ENCODE assay signal across 1 cellular context in genomic region chr22:50582562-50583293, GRCh38.
A peak's percentile ranks its signal among the peaks of the same experiment; 100 is the strongest.
TF ChIP-seq lines count a peak whose summit lies in the region.

Gene CHKB, minus strand, starts transcription at chr22:50582849. Its CDS starts 68 bp downstream, at chr22:50582781.

TF ChIP-seq in HepG2, 621 proteins besides CTCF, POLR2A, EP300 and RAD21 (continued from another document and continues in another):
- TF ChIP-seq ZSCAN22 (CRISPR knock-in tag; IDR thresholded peaks at IDR 0.05) = peak; percentile 90; the same call in 1 of the 2 replicates
- no peak for TF ChIP-seq TBP (CRISPR knock-in tag; IDR thresholded peaks at IDR 0.05)
- no peak for TF ChIP-seq IKZF4 (CRISPR knock-in tag; IDR thresholded peaks at IDR 0.05; ENCODE audit: borderline replicate concordance, low read depth, not compliant biosample characterization)
- TF ChIP-seq SRY (CRISPR knock-in tag; IDR thresholded peaks at IDR 0.05) = peak; percentile 74; the same call in 1 of the 2 replicates
- TF ChIP-seq YEATS2 (CRISPR knock-in tag; IDR thresholded peaks at IDR 0.05; ENCODE audit: borderline replicate concordance) = peak; percentile 72; the same call in 1 of the 2 replicates
- peak; percentile 69; the same call in 1 of the 2 replicates for TF ChIP-seq ZNF784 (CRISPR knock-in tag; IDR thresholded peaks at IDR 0.05; ENCODE audit: borderline replicate concordance)
- peak in 1 of 2 experiments; percentile 32; a peak in 1 of 4 replicates for TF ChIP-seq ATF4 (CRISPR knock-in tag; IDR thresholded peaks at IDR 0.05)
- 0 out of 2 replicates have a peak, but pooled peaks have one; percentile 39 for TF ChIP-seq RNF2 (conservative IDR thresholded peaks at IDR 0.05; ENCODE audit: low read depth)
- peak; percentile 95 for TF ChIP-seq SAFB2 (CRISPR knock-in tag; IDR thresholded peaks at IDR 0.05; ENCODE audit: borderline replicate concordance, low read depth)
- no peak for TF ChIP-seq U2AF1 (optimal IDR thresholded peaks at IDR 0.05; ENCODE audit: low read depth, low read length)
- peak; percentile 46 for TF ChIP-seq MED1 (CRISPR knock-in tag; IDR thresholded peaks at IDR 0.05)
- TF ChIP-seq AGO1 (IDR thresholded peaks at IDR 0.05; ENCODE audit: low read depth, low read length, poor library complexity, severe bottlenecking) = peak; percentile 61
- TF ChIP-seq ZNF562 (CRISPR knock-in tag; IDR thresholded peaks at IDR 0.05; ENCODE audit: borderline replicate concordance) = no peak
- TF ChIP-seq ZNF543 (CRISPR knock-in tag; IDR thresholded peaks at IDR 0.05) = peak; percentile 72
- TF ChIP-seq ZBTB43 (CRISPR knock-in tag; conservative IDR thresholded peaks at IDR 0.05) = peak; percentile 53; the same call in 1 of the 2 replicates
- TF ChIP-seq RBM22 (optimal IDR thresholded peaks at IDR 0.05; ENCODE audit: low read length) = no peak
- peak; percentile 87 for TF ChIP-seq ZNF761 (CRISPR knock-in tag; conservative IDR thresholded peaks at IDR 0.05)
- peak; percentile 19 for TF ChIP-seq MEIS1 (CRISPR knock-in tag; IDR thresholded peaks at IDR 0.05; ENCODE audit: borderline replicate concordance)
- no peak for TF ChIP-seq SRF (IDR thresholded peaks at IDR 0.05; ENCODE audit: low read depth, low read length)
- TF ChIP-seq ZNF44 (CRISPR knock-in tag; IDR thresholded peaks at IDR 0.05) = peak; percentile 91; the same call in 1 of the 2 replicates
- peak; percentile 14; the same call in 1 of the 2 replicates for TF ChIP-seq ZNF275 (CRISPR knock-in tag; IDR thresholded peaks at IDR 0.05; ENCODE audit: borderline replicate concordance)
- TF ChIP-seq RFXANK (CRISPR knock-in tag; IDR thresholded peaks at IDR 0.05) = no peak
- no peak for TF ChIP-seq ZNF207 (IDR thresholded peaks at IDR 0.05; ENCODE audit: borderline replicate concordance)
- TF ChIP-seq LCORL (IDR thresholded peaks at IDR 0.05) = no peak
- TF ChIP-seq LCORL (CRISPR knock-in tag; IDR thresholded peaks at IDR 0.05) = peak; percentile 60; the same call in 1 of the 2 replicates
- 0 out of 2 replicates have a peak, but pooled peaks have one; percentile 19 for TF ChIP-seq ZNF124 (CRISPR knock-in tag; IDR thresholded peaks at IDR 0.05)
- TF ChIP-seq TARDBP (CRISPR knock-in tag; IDR thresholded peaks at IDR 0.05) = peak; percentile 16; the same call in 1 of the 2 replicates
- TF ChIP-seq NCOA2 (CRISPR knock-in tag; IDR thresholded peaks at IDR 0.05) = no peak; the same call in 1 of the 2 replicates
- TF ChIP-seq MEIS2 (CRISPR knock-in tag; IDR thresholded peaks at IDR 0.05) = peak; percentile 18; the same call in 1 of the 2 replicates
- peak; percentile 90; the same call in 1 of the 2 replicates for TF ChIP-seq ARID4A (CRISPR knock-in tag; IDR thresholded peaks at IDR 0.05; ENCODE audit: borderline replicate concordance)
- 0 out of 2 replicates have a peak, but pooled peaks have one; percentile 60 for TF ChIP-seq ZNF446 (CRISPR knock-in tag; IDR thresholded peaks at IDR 0.05)
- TF ChIP-seq NFE2 (CRISPR knock-in tag; IDR thresholded peaks at IDR 0.05) = no peak
- peak; percentile 56 for TF ChIP-seq THAP11 (CRISPR knock-in tag; IDR thresholded peaks at IDR 0.05)
- no peak for TF ChIP-seq CHD2 (IDR thresholded peaks at IDR 0.05; ENCODE audit: low read depth, low read length)
- TF ChIP-seq JARID2 (CRISPR knock-in tag; IDR thresholded peaks at IDR 0.05; ENCODE audit: insufficient replicate concordance) = no peak
- TF ChIP-seq PATZ1 (CRISPR knock-in tag; IDR thresholded peaks at IDR 0.05) = 0 out of 2 replicates have a peak, but pooled peaks have one; percentile 37
- TF ChIP-seq ZNF512B (CRISPR knock-in tag; IDR thresholded peaks at IDR 0.05; ENCODE audit: borderline replicate concordance) = no peak
- no peak for TF ChIP-seq BORCS8-MEF2B (CRISPR knock-in tag; IDR thresholded peaks at IDR 0.05)
- TF ChIP-seq CREB1 (IDR thresholded peaks at IDR 0.05) = peak; percentile 47
- no peak for TF ChIP-seq CREB1 (CRISPR knock-in tag; IDR thresholded peaks at IDR 0.05)
- TF ChIP-seq IRF2 (CRISPR knock-in tag; IDR thresholded peaks at IDR 0.05) = 0 out of 2 replicates have a peak, but pooled peaks have one; percentile 8
- no peak for TF ChIP-seq ZNF101 (CRISPR knock-in tag; IDR thresholded peaks at IDR 0.05; ENCODE audit: borderline replicate concordance, low read depth)
- no peak for TF ChIP-seq THAP8 (CRISPR knock-in tag; IDR thresholded peaks at IDR 0.05; ENCODE audit: borderline replicate concordance)
- peak; percentile 72 for TF ChIP-seq GABPA (IDR thresholded peaks at IDR 0.05; ENCODE audit: low read depth, low read length)
- TF ChIP-seq GABPA (CRISPR knock-in tag; IDR thresholded peaks at IDR 0.05; ENCODE audit: low read depth) = peak; percentile 76
- 0 out of 2 replicates have a peak, but pooled peaks have one; percentile 40 for TF ChIP-seq ZNF556 (CRISPR knock-in tag; IDR thresholded peaks at IDR 0.05; ENCODE audit: borderline replicate concordance)
- TF ChIP-seq ZNF816 (CRISPR knock-in tag; IDR thresholded peaks at IDR 0.05; ENCODE audit: borderline replicate concordance) = peak; percentile 68; the same call in 1 of the 2 replicates
- no peak for TF ChIP-seq SKIL (CRISPR knock-in tag; IDR thresholded peaks at IDR 0.05; ENCODE audit: borderline replicate concordance)
- no peak for TF ChIP-seq HNF4A (CRISPR knock-in tag; IDR thresholded peaks at IDR 0.05)
- 0 out of 2 replicates have a peak, but pooled peaks have one; percentile 28 for TF ChIP-seq RCOR2 (CRISPR knock-in tag; IDR thresholded peaks at IDR 0.05)
- no peak for TF ChIP-seq SMARCC2 (IDR thresholded peaks at IDR 0.05)
- no peak for TF ChIP-seq MEF2D (CRISPR knock-in tag; IDR thresholded peaks at IDR 0.05)
- TF ChIP-seq ZNF205 (CRISPR knock-in tag; IDR thresholded peaks at IDR 0.05) = no peak
